ENCODE assay signal across 11 cellular contexts in the genomic region with DNA sequence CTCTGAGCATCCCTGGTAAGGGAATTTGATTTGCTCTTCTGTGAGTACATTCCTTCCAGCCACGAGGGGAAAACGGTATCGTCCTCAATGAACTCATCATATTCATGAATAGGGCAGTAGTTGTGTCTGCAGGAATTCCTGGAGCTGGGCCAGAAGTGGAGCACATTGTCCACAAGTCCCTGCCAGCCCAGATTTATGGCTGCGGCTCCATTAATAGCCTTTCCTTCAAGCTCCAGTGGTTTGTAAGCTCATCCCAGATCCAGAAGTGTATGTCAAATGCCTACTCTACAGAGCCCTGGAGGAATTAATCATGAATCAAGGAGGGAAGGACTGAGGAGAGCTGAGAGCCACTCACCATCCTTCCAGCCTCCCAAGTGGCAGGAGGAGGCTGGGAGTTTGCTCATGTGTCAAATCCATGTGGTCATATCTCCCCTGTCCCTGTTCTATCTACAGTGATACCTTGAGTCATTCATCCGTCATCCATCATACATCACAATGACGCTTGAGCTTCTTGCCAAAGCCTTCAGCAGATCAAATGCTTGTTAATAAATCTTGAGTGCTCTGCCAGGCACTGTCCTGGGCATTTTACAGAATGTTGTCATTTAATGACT.
DNase-seq lines count a peak whose midpoint lies in the region; ATAC-seq and TF ChIP-seq lines count a peak whose summit lies in the region.
"Had no signal": no experiment of that assay in that cellular context is flagged by ENCODE, and none has a peak within 500 bp of the region (broad histone marks: within the 10 kb centered on the region; RNA-seq: fewer than 3 reads in every experiment).

No MANE protein-coding gene starts in this region.

- H3K4me3 Mint-ChIP-seq in Calu3 (ENCODE audit: low read depth, unreplicated experiment) (no peak overlapping the region), osteocyte (ENCODE audit: unreplicated experiment) (no peak overlapping the region)
- H3K4me3 Mint-ChIP-seq: activated T-helper 1 cell treated with anti-CD3 and anti-CD28 coated beads, Interleukin-12 subunit alpha, Interleukin-12 subunit beta, Interleukin-2, Interleukin-4 antibody, amounts not matched to agents 30 ng/mL and 10 ng/mL and 1 ng/mL, durations not matched to agents 14 hours and 24 hours and 36 hours; T-helper 1 cell treated with Interleukin-12 subunit alpha and Interleukin-12 subunit beta and Interleukin-4 antibody, amounts not matched to agents 30 μg/mL and 1 μg/mL, for 36 hours had no signal

- H3K27me3 Mint-ChIP-seq in Calu3 (ENCODE audit: unreplicated experiment) (peaks cover 63% of the 10 kb centered on the region), osteocyte (ENCODE audit: unreplicated experiment) (peaks cover 8% of the 10 kb centered on the region)

- H3K36me3 Mint-ChIP-seq in Calu3 (ENCODE audit: insufficient read depth, unreplicated experiment) (no peaks in the 10 kb centered on the region), osteocyte (ENCODE audit: unreplicated experiment) (no peaks in the 10 kb centered on the region)

- DNase-seq in DMS79 treated with DMSO at 0.1 percent for 48 hours (lab: John Stamatoyannopoulos, UW) (peak; percentile 98), NCI-H2196 (lab: John Stamatoyannopoulos, UW; ENCODE audit: unreplicated experiment) (peak; percentile 64), amniotic epithelial cell (ENCODE audit: low read depth) (peak; percentile 62), kidney glomerular epithelial cell (lab: John Stamatoyannopoulos, UW) (peak; percentile 100), NCI-H1930 (lab: John Stamatoyannopoulos, UW) (no peak), Calu3 (no peak), osteocyte (ENCODE audit: extremely low spot score, unreplicated experiment) (no peak)
- DNase-seq: DND-41 had no signal

- no peak for TF ChIP-seq CTCF in Calu3 (IDR thresholded peaks at IDR 0.05; ENCODE audit: unreplicated experiment)
- TF ChIP-seq CTCF in osteocyte (IDR thresholded peaks at IDR 0.05): no peak

- CTCF ChIA-PET in Calu3 (lab: Charles Lee): interaction anchor here (0.5 kb wide), 1 partner anchor 30 kb away, joined by 11 read pairs; no protein-coding TSS in a partner anchor

- H3K4me1 Mint-ChIP-seq in Calu3 (ENCODE audit: low read depth, unreplicated experiment): no peaks in the 10 kb centered on the region
- H3K4me1 Mint-ChIP-seq in osteocyte (ENCODE audit: unreplicated experiment): no peaks in the 10 kb centered on the region

- intact Hi-C loops in Calu3 (cut with micrococcal nuclease; ENCODE audit: unreplicated experiment): loop anchor here (10.0 kb wide), 1 partner anchor 131 kb away; no protein-coding TSS in a partner anchor

- H3K27ac Mint-ChIP-seq in Calu3 (ENCODE audit: unreplicated experiment) (no peak overlapping the region), osteocyte (ENCODE audit: unreplicated experiment) (no peak overlapping the region)
- H3K27ac Mint-ChIP-seq: activated T-helper 1 cell treated with anti-CD3 and anti-CD28 coated beads, Interleukin-12 subunit alpha, Interleukin-12 subunit beta, Interleukin-2, Interleukin-4 antibody, amounts not matched to agents 30 ng/mL and 10 ng/mL and 1 ng/mL, durations not matched to agents 14 hours and 24 hours and 36 hours; T-helper 1 cell treated with Interleukin-12 subunit alpha and Interleukin-12 subunit beta and Interleukin-4 antibody, amounts not matched to agents 30 μg/mL and 1 μg/mL, for 36 hours had no signal

- ATAC-seq in GM21360 (IDR thresholded peaks at IDR 0.05; ENCODE audit: unreplicated experiment): no peak

- BruUV-seq in Calu3 (replicated peaks; lab: Mats Ljungman, UMichigan): no TSS peak

- no peaks in the 10 kb centered on the region for H3K9me3 Mint-ChIP-seq in Calu3 (ENCODE audit: low read depth, unreplicated experiment)
- H3K9me3 Mint-ChIP-seq in osteocyte (ENCODE audit: unreplicated experiment): peaks cover 6% of the 10 kb centered on the region
- H3K9me3 Mint-ChIP-seq: activated T-helper 1 cell treated with anti-CD3 and anti-CD28 coated beads, Interleukin-12 subunit alpha, Interleukin-12 subunit beta, Interleukin-2, Interleukin-4 antibody, amounts not matched to agents 30 ng/mL and 10 ng/mL and 1 ng/mL, durations not matched to agents 14 hours and 24 hours and 36 hours; T-helper 1 cell treated with Interleukin-12 subunit alpha and Interleukin-12 subunit beta and Interleukin-4 antibody, amounts not matched to agents 30 μg/mL and 1 μg/mL, for 36 hours had no signal

Comparison
In these comparisons a context has a peak if more than half of its experiments do, and no peak if none do; other contexts are left out.
1. DNase-seq: peak in DMS79 treated with DMSO at 0.1 percent for 48 hours (single experiment), NCI-H2196 (single experiment), amniotic epithelial cell (single experiment) and kidney glomerular epithelial cell (single experiment); none in NCI-H1930 (0 of 2), Calu3 (single experiment) and osteocyte (single experiment).